11 cellular contexts compared by ENCODE assay signal in genomic region chr11:104333977-104334376, GRCh38.
DNase-seq lines count a peak whose midpoint lies in the region; ATAC-seq and TF ChIP-seq lines count a peak whose summit lies in the region.
"Had no signal": no experiment of that assay in that cellular context is flagged by ENCODE, and none has a peak within 500 bp of the region (broad histone marks: within the 10 kb centered on the region; RNA-seq: fewer than 3 reads in every experiment).

No MANE protein-coding gene starts in this region.

- H3K27me3 ChIP-seq in HCT116 (ENCODE audit: insufficient read depth, low read length), result no peaks in the 10 kb centered on the region
- no peaks in the 10 kb centered on the region for H3K27me3 ChIP-seq in OCI-LY3 (ENCODE audit: low read depth, low read length)

- CTCF ChIA-PET in HCT116 (lab: Charles Lee), result no interaction called here

- no peak overlapping the region for H3K4me3 ChIP-seq in HCT116 (replicated peaks in 1 of 2; ENCODE audit: low read depth in 1 of 2, low read length in 2 of 2)
- no peak overlapping the region for H3K4me3 ChIP-seq in OCI-LY3 (ENCODE audit: low read length)
- H3K4me3 ChIP-seq: mucosa of descending colon, SK-N-MC had no signal

- DNase-seq in HCT116 (ENCODE audit: low read depth, low spot score), result peak; percentile 7
- DNase-seq in iris pigment epithelial cell (ENCODE audit: low read depth), result peak; percentile 3
- DNase-seq in medulla oblongata (ENCODE audit: extremely low spot score), result no peak
- no peak for DNase-seq in DMS153 treated with DMSO at 0.1 percent for 48 hours (lab: John Stamatoyannopoulos, UW; ENCODE audit: unreplicated experiment)
- no peak for DNase-seq in activated naive CD4-positive, alpha-beta T cell treated with anti-CD3 and anti-CD28 coated beads, Interleukin-2, amount 50 U/mL, for 72 hours (ENCODE audit: low spot score in 2 of 2)

- intact Hi-C loops in HCT116 (cut with micrococcal nuclease), result no loop called here

- no peak overlapping the region for H3K27ac ChIP-seq in HCT116 (ENCODE audit: low read depth, low read length)
- no peak overlapping the region for H3K27ac ChIP-seq in OCI-LY3 (ENCODE audit: low read length)
- H3K27ac ChIP-seq: SK-N-MC had no signal

- H3K27ac Mint-ChIP-seq in activated naive CD4-positive, alpha-beta T cell treated with anti-CD3 and anti-CD28 coated beads, Interleukin-2, amount 50 U/mL, for 72 hours, result no peak overlapping the region

- H3K4me1 ChIP-seq in HCT116 (ENCODE audit: control insufficient read depth in 1 of 2, insufficient read depth in 2 of 2, low read length in 2 of 2), result no peaks in the 10 kb centered on the region
- 0 out of 2 replicates have a peak, but pooled peaks cover under 1% of the 10 kb centered on the region for H3K4me1 ChIP-seq in OCI-LY3 (ENCODE audit: low read length)

- H3K4me2 ChIP-seq in HCT116 (ENCODE audit: low read length) (no peak overlapping the region), OCI-LY3 (ENCODE audit: low read length) (no peak overlapping the region)

- no peaks in the 10 kb centered on the region for H3K36me3 Mint-ChIP-seq in activated naive CD4-positive, alpha-beta T cell treated with anti-CD3 and anti-CD28 coated beads, Interleukin-2, amount 50 U/mL, for 72 hours

- H4K20me1 ChIP-seq in HCT116 (ENCODE audit: insufficient read depth) (no peaks in the 10 kb centered on the region), OCI-LY3 (ENCODE audit: insufficient read depth, low read length) (no peaks in the 10 kb centered on the region)

- TF ChIP-seq CTCF in HCT116 (IDR thresholded peaks at IDR 0.05 in 2 of 3, conservative IDR thresholded peaks at IDR 0.05 in 1 of 3; ENCODE audit: borderline replicate concordance in 1 of 3, insufficient read depth in 1 of 3, low read depth in 2 of 3, low read length in 2 of 3) (peak in 2 of 3 experiments; percentile 48 to 54; a peak in 4 of 6 replicates), OCI-LY3 (IDR thresholded peaks at IDR 0.05; ENCODE audit: low read depth, low read length) (peak; percentile 27; the same call in 1 of the 2 replicates)

- H2AFZ ChIP-seq in HCT116 (ENCODE audit: low read depth, low read length, poor library complexity, severe bottlenecking) (no peak overlapping the region), OCI-LY3 (ENCODE audit: low read depth, low read length) (no peak overlapping the region)

- H3K9ac ChIP-seq in HCT116 (ENCODE audit: low read length), result no peak overlapping the region
- H3K9ac ChIP-seq in OCI-LY3 (ENCODE audit: low read length), result no peak overlapping the region

- TF ChIP-seq POLR2A in HCT116 (IDR thresholded peaks at IDR 0.05; ENCODE audit: borderline replicate concordance, extremely low read depth, insufficient read depth, insufficient read length), result no peak

- TF ChIP-seq RAD21 in HCT116 (IDR thresholded peaks at IDR 0.05; ENCODE audit: low read depth), result no peak

- no peaks in the 10 kb centered on the region for H3K36me3 ChIP-seq in HCT116 (ENCODE audit: control insufficient read depth in 1 of 2, insufficient read depth in 2 of 2, low read length in 2 of 2)
- H3K36me3 ChIP-seq in OCI-LY3 (replicated peaks; ENCODE audit: low read depth, low read length), result no peaks in the 10 kb centered on the region

- no peaks in the 10 kb centered on the region for H3K9me2 ChIP-seq in HCT116 (ENCODE audit: insufficient read depth)

- POLR2A ChIA-PET in HCT116 (lab: Charles Lee), result no interaction called here

- peaks cover 0 to 4% of the 10 kb centered on the region in 2 donors for H3K9me3 Mint-ChIP-seq in activated naive CD4-positive, alpha-beta T cell treated with anti-CD3 and anti-CD28 coated beads, Interleukin-2, amount 50 U/mL, for 72 hours
- H3K9me3 Mint-ChIP-seq: central memory CD8-positive, alpha-beta T cell had no signal

- ATAC-seq in GM18498 (IDR thresholded peaks at IDR 0.05; ENCODE audit: unreplicated experiment) (peak; percentile 74), HCT116 (no peak), GM21825 (IDR thresholded peaks at IDR 0.05; ENCODE audit: unreplicated experiment) (no peak)
- ATAC-seq in activated naive CD4-positive, alpha-beta T cell treated with anti-CD3 and anti-CD28 coated beads, Interleukin-2, amount 50 U/mL, for 72 hours, result no peak
- ATAC-seq: mucosa of descending colon had no signal

- H3K9me3 ChIP-seq in HCT116 (ENCODE audit: control insufficient read depth in 1 of 2, insufficient read depth in 1 of 2, low read depth in 1 of 2, low read length in 2 of 2), result no peaks in the 10 kb centered on the region
- H3K9me3 ChIP-seq in OCI-LY3 (ENCODE audit: insufficient read depth, low read length), result no peaks in the 10 kb centered on the region
- H3K9me3 ChIP-seq: mucosa of descending colon had no signal

- H3K79me2 ChIP-seq in HCT116 (ENCODE audit: insufficient read depth, low read length) (no peaks in the 10 kb centered on the region), OCI-LY3 (ENCODE audit: low read length) (no peaks in the 10 kb centered on the region)

- no TSS peak for BruUV-seq in HCT116 (replicated peaks; lab: Mats Ljungman, UMichigan)

- RAD21 ChIA-PET in HCT116 (lab: Charles Lee; ENCODE audit: low non-redundant PET in 1 of 2, low total read pairs in 2 of 2, uncharacterized antibody in 2 of 2, unreplicated experiment in 2 of 2), result no interaction called here

TF ChIP-seq in HCT116, 20 proteins besides CTCF, POLR2A, EP300 and RAD21:
- TF ChIP-seq EZH2phosphoT487 (IDR thresholded peaks at IDR 0.05; ENCODE audit: borderline replicate concordance), result no peak
- TF ChIP-seq YY1 (IDR thresholded peaks at IDR 0.05; ENCODE audit: extremely low read depth, insufficient replicate concordance, low read depth, low read length), result peak; percentile 23
- no peak for TF ChIP-seq ZBTB33 (IDR thresholded peaks at IDR 0.05; ENCODE audit: extremely low read depth, insufficient replicate concordance, low read length)
- TF ChIP-seq REST (IDR thresholded peaks at IDR 0.05; ENCODE audit: low read depth), result no peak
- no peak for TF ChIP-seq CBX3 (IDR thresholded peaks at IDR 0.05; ENCODE audit: low read depth)

Comparison
In these comparisons a context has a peak if more than half of its experiments do, and no peak if none do; other contexts are left out.
1. DNase-seq: peak in HCT116 (single experiment) and iris pigment epithelial cell (single experiment); none in medulla oblongata (single experiment), DMS153 treated with DMSO at 0.1 percent for 48 hours (single experiment) and activated naive CD4-positive, alpha-beta T cell treated with anti-CD3 and anti-CD28 coated beads, Interleukin-2, amount 50 U/mL, for 72 hours (0 of 2).